ENCODE assay signal across 20 cellular contexts in genomic region chr3:42667096-42667522, GRCh38. TPM values are rescaled to one million over a fixed set of nuclear protein-coding genes. Genes with fewer than 3 reads are reported as not detected.
A peak's percentile ranks its signal among the peaks of the same experiment; 100 is the strongest.
DNase-seq lines count a peak whose midpoint lies in the region; ATAC-seq and TF ChIP-seq lines count a peak whose summit lies in the region.
"Had no signal": no experiment of that assay in that cellular context is flagged by ENCODE, and none has a peak within 500 bp of the region (broad histone marks: within the 10 kb centered on the region; RNA-seq: fewer than 3 reads in every experiment).

No MANE protein-coding gene starts in this region.

- no peak overlapping the region for H3K4me3 Mint-ChIP-seq in activated CD8-positive, alpha-beta memory T cell treated with anti-CD3 and anti-CD28 coated beads, Interleukin-2, amount 10 ng/mL, durations not matched to agents 7 days and 5 days
- H3K4me3 Mint-ChIP-seq: activated CD4-positive, alpha-beta T cell treated with anti-CD3 and anti-CD28 coated beads, Interleukin-2, amount 10 ng/mL, durations not matched to agents 24 days and 14 days; activated T-cell treated with anti-CD3 and anti-CD28 coated beads, Interleukin-2, amount 50 U/mL, for 72 hours had no signal

- no peaks in the 10 kb centered on the region for H3K27me3 ChIP-seq in layer of hippocampus (ENCODE audit: control insufficient read depth, insufficient read depth, low read length)
- H3K27me3 ChIP-seq: Peyer's patch, upper lobe of left lung had no signal

- no peak overlapping the region for H3K4me3 ChIP-seq in coronary artery
- H3K4me3 ChIP-seq: Peyer's patch, upper lobe of left lung had no signal

- no peaks in the 10 kb centered on the region for H3K36me3 Mint-ChIP-seq in activated CD8-positive, alpha-beta memory T cell treated with anti-CD3 and anti-CD28 coated beads, Interleukin-2, amount 10 ng/mL, durations not matched to agents 7 days and 5 days

- CTCF ChIA-PET in activated CD8-positive, alpha-beta memory T cell treated with anti-CD3 and anti-CD28 coated beads, Interleukin-2, amount 10 ng/mL, durations not matched to agents 7 days and 5 days (lab: Charles Lee), result no interaction called here

- no peaks in the 10 kb centered on the region for H3K4me1 Mint-ChIP-seq in activated CD8-positive, alpha-beta memory T cell treated with anti-CD3 and anti-CD28 coated beads, Interleukin-2, amount 10 ng/mL, durations not matched to agents 7 days and 5 days
- H3K4me1 Mint-ChIP-seq: activated CD4-positive, alpha-beta T cell treated with anti-CD3 and anti-CD28 coated beads, Interleukin-2, amount 10 ng/mL, durations not matched to agents 24 days and 14 days had no signal

- H3K9me3 Mint-ChIP-seq in activated CD8-positive, alpha-beta memory T cell treated with anti-CD3 and anti-CD28 coated beads, Interleukin-2, amount 10 ng/mL, durations not matched to agents 7 days and 5 days (ENCODE audit: low read depth), result no peaks in the 10 kb centered on the region

- no peak for TF ChIP-seq CTCF in coronary artery (IDR thresholded peaks at IDR 0.05)

- H3K27ac ChIP-seq in coronary artery (peak overlapping the region; percentile 78 to 81), layer of hippocampus (ENCODE audit: low read depth, low read length) (peak overlapping the region; percentile 65), substantia nigra (ENCODE audit: low read depth, low read length, poor library complexity, severe bottlenecking) (peak overlapping the region; percentile 71)
- H3K27ac ChIP-seq: C4-2B, Peyer's patch, upper lobe of left lung had no signal

- peak; percentile 15 for DNase-seq in activated CD8-positive, alpha-beta memory T cell treated with anti-CD3 and anti-CD28 coated beads, Interleukin-2, amount 10 ng/mL, durations not matched to agents 7 days and 5 days
- no peak for DNase-seq in activated CD8-positive, alpha-beta memory T cell treated with anti-CD3 and anti-CD28 coated beads, Interleukin-2, amount 50 U/mL, for 4 hours
- DNase-seq in coronary artery (ENCODE audit: low spot score), result peak; percentile 52
- DNase-seq in substantia nigra (lab: John Stamatoyannopoulos, UW), result peak in 1 of 49 donors; percentile 65
- no peak for DNase-seq in activated gamma-delta T cell (lab: John Stamatoyannopoulos, UW)
- DNase-seq: activated CD4-positive, alpha-beta T cell treated with anti-CD3 and anti-CD28 coated beads, Interleukin-2, amount 10 ng/mL, durations not matched to agents 24 days and 14 days; activated T-cell treated with anti-CD3 and anti-CD28 coated beads, Interleukin-2, amount 50 U/mL, for 72 hours; cerebellar nuclear complex; occipital lobe; small intestine; stimulated activated CD4-positive, alpha-beta T cell treated with anti-CD3 and anti-CD28 coated beads, Interleukin-4, amount 100 ng/mL, for 4 hours had no signal

- no peak overlapping the region for H3K27ac Mint-ChIP-seq in activated CD8-positive, alpha-beta memory T cell treated with anti-CD3 and anti-CD28 coated beads, Interleukin-2, amount 10 ng/mL, durations not matched to agents 7 days and 5 days
- H3K27ac Mint-ChIP-seq: activated CD4-positive, alpha-beta T cell treated with anti-CD3 and anti-CD28 coated beads, Interleukin-2, amount 10 ng/mL, durations not matched to agents 24 days and 14 days; activated T-cell treated with anti-CD3 and anti-CD28 coated beads, Interleukin-2, amount 50 U/mL, for 72 hours had no signal

- no peaks in the 10 kb centered on the region for H3K27me3 Mint-ChIP-seq in activated CD8-positive, alpha-beta memory T cell treated with anti-CD3 and anti-CD28 coated beads, Interleukin-2, amount 10 ng/mL, durations not matched to agents 7 days and 5 days
- H3K27me3 Mint-ChIP-seq: activated CD4-positive, alpha-beta T cell treated with anti-CD3 and anti-CD28 coated beads, Interleukin-2, amount 10 ng/mL, durations not matched to agents 24 days and 14 days had no signal

- no peak for ATAC-seq in activated CD8-positive, alpha-beta memory T cell treated with anti-CD3 and anti-CD28 coated beads, Interleukin-2, amount 10 ng/mL, durations not matched to agents 7 days and 5 days
- ATAC-seq in GM21825 (IDR thresholded peaks at IDR 0.05; ENCODE audit: unreplicated experiment) (no peak), GM21367 (IDR thresholded peaks at IDR 0.05; ENCODE audit: unreplicated experiment) (no peak)
- ATAC-seq: activated T-cell treated with anti-CD3 and anti-CD28 coated beads, Interleukin-2, amount 50 U/mL, for 72 hours had no signal

RNA-seq across cellular contexts. Expression of gene ZBTB47, which starts 13.6 kb away (rescaled TPM):
- total RNA-seq in activated CD8-positive, alpha-beta memory T cell treated with anti-CD3 and anti-CD28 coated beads, Interleukin-2, amount 10 ng/mL, durations not matched to agents 7 days and 5 days, result under 1 TPM; 0.41 to 0.56 TPM

RNA-seq across cellular contexts. Expression of gene KLHL40, which starts 18.2 kb away (rescaled TPM):
- total RNA-seq in activated CD8-positive, alpha-beta memory T cell treated with anti-CD3 and anti-CD28 coated beads, Interleukin-2, amount 10 ng/mL, durations not matched to agents 7 days and 5 days, result not detected
- total RNA-seq: A172; activated CD4-positive, alpha-beta T cell treated with anti-CD3 and anti-CD28 coated beads, Interleukin-2, amount 10 ng/mL, durations not matched to agents 24 days and 14 days; activated T-cell treated with anti-CD3 and anti-CD28 coated beads, Interleukin-2, amount 50 U/mL, for 72 hours; HT-29; mononuclear cell; occipital lobe; Peyer's patch; upper lobe of left lung had no signal

RNA-seq across cellular contexts. Expression of gene HHATL, which starts 35.5 kb away (rescaled TPM):
- total RNA-seq in activated CD8-positive, alpha-beta memory T cell treated with anti-CD3 and anti-CD28 coated beads, Interleukin-2, amount 10 ng/mL, durations not matched to agents 7 days and 5 days, result not detected
- total RNA-seq: A172; activated CD4-positive, alpha-beta T cell treated with anti-CD3 and anti-CD28 coated beads, Interleukin-2, amount 10 ng/mL, durations not matched to agents 24 days and 14 days; activated T-cell treated with anti-CD3 and anti-CD28 coated beads, Interleukin-2, amount 50 U/mL, for 72 hours; HT-29; mononuclear cell; occipital lobe had no signal

Comparison
In these comparisons a context has a peak if more than half of its experiments do, and no peak if none do; other contexts are left out.
1. DNase-seq: peak in activated CD8-positive, alpha-beta memory T cell treated with anti-CD3 and anti-CD28 coated beads, Interleukin-2, amount 10 ng/mL, durations not matched to agents 7 days and 5 days (single experiment) and coronary artery (single experiment); none in activated CD8-positive, alpha-beta memory T cell treated with anti-CD3 and anti-CD28 coated beads, Interleukin-2, amount 50 U/mL, for 4 hours (single experiment) and activated gamma-delta T cell (single experiment).
2. Peak in every context shown above with its lines, with median percentiles within 50 percentile points of each other: H3K27ac ChIP-seq.